8 cellular contexts compared by ENCODE assay signal in the genomic region with DNA sequence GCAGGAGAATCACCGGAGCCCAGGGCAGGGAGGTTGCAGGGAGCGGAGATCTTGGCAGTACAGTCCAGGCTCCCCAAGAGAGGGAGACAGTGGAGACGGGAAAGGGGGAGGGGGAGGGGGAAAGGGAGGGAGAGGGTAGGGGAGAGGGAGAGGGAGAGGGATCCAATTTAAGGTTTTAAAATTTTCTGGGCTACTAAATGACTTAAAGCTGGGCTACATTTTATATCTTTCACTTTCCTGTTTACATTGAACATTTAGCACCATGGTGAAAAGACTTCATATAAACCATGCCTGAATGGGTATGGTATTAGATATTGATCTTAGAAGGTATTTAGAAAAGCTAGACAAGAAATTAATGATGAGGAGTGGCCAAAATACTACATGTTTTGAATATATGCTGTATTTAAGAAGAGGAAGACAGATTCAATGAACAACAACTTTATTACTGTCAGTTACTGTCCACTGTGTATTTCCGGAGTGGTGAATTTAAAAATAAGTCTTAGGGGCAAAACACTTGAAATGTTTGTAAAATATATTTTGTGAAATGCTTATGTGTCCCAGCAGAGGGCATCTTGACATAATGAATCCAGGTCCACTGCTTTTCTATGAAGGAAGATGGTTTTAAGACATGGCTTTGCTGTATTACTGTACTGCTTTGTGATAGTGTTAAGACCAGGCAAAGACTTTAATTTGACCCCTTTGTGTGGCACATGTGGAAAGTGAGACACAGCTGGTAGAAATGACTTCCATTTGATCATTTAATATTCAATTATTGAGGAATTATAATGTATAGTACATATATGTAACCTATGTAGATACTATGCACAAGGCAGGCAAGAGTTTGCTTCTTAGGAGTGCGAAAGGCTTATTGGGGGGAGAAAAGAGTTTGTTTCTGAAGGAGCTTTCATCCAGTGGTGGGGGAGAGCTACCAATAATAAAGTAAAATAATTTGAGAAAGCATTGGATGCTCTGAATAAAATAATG. TPM values are rescaled to one million over a fixed set of nuclear protein-coding genes. Genes with fewer than 3 reads are reported as not detected.
DNase-seq lines count a peak whose midpoint lies in the region; ATAC-seq and TF ChIP-seq lines count a peak whose summit lies in the region.

No MANE protein-coding gene starts in this region.

- peaks cover 5% of the 10 kb centered on the region for H3K36me3 ChIP-seq in upper lobe of right lung
- peaks cover 0 to 39% of the 10 kb centered on the region in 2 donors for H3K36me3 ChIP-seq in gastroesophageal sphincter

- peak; percentile 51 for TF ChIP-seq CTCF in GM12873 (IDR thresholded peaks at IDR 0.05; ENCODE audit: insufficient read depth, low read depth, low read length, missing control alignments)
- peak; percentile 45 for TF ChIP-seq CTCF in activated CD8-positive, alpha-beta T cell treated with anti-CD3 and anti-CD28 coated beads for 36 hours (IDR thresholded peaks at IDR 0.05)
- TF ChIP-seq CTCF in upper lobe of right lung (IDR thresholded peaks at IDR 0.05): peak; percentile 39
- TF ChIP-seq CTCF in gastroesophageal sphincter (IDR thresholded peaks at IDR 0.05): peak in 2 of 4 experiments; percentile 19 to 27

- TF ChIP-seq POLR2A in gastroesophageal sphincter (IDR thresholded peaks at IDR 0.05): no peak

- H3K36me3 Mint-ChIP-seq in activated CD8-positive, alpha-beta T cell treated with anti-CD3 and anti-CD28 coated beads for 36 hours (ENCODE audit: low read depth): peaks cover 35% of the 10 kb centered on the region

- CTCF ChIA-PET in activated CD8-positive, alpha-beta T cell treated with anti-CD3 and anti-CD28 coated beads for 36 hours (lab: Charles Lee): interaction anchor here (0.6 to 2.1 kb wide), 8 partner anchors 10 to 165 kb away, joined by 3 to 16 read pairs (median 4); no protein-coding TSS in a partner anchor

- no peak overlapping the region for H3K4me3 Mint-ChIP-seq in activated CD8-positive, alpha-beta T cell treated with anti-CD3 and anti-CD28 coated beads for 36 hours

- in situ Hi-C loops in ACHN (cut with HindIII; ENCODE audit: low pct_ligation_motif_present, low pct_unique_long_range_greater_than_20kb, low sequenced_read_pairs): loop anchor here (25.0 kb wide), 1 partner anchor 148 kb away; no protein-coding TSS in a partner anchor

- H3K27me3 ChIP-seq in upper lobe of right lung (no peaks in the 10 kb centered on the region), gastroesophageal sphincter (no peaks in the 10 kb centered on the region)

- POLR2A ChIA-PET in activated CD8-positive, alpha-beta T cell treated with anti-CD3 and anti-CD28 coated beads for 36 hours (lab: Charles Lee): interaction anchor here (0.6 kb wide), 1 partner anchor 124 kb away, joined by 3 read pairs; no protein-coding TSS in a partner anchor

- intact Hi-C loops in activated CD8-positive, alpha-beta T cell treated with anti-CD3 and anti-CD28 coated beads for 36 hours (cut with micrococcal nuclease): loop anchor here (1.0 kb wide), 1 partner anchor 163 kb away; no protein-coding TSS in a partner anchor
- intact Hi-C loops in upper lobe of right lung (cut with DNase I): loop anchor here (10.0 kb wide), 1 partner anchor 160 kb away; no protein-coding TSS in a partner anchor

- H3K4me3 ChIP-seq in upper lobe of right lung (no peak overlapping the region), gastroesophageal sphincter (no peak overlapping the region)

- WGBS in gastroesophageal sphincter (ENCODE audit: low coverage in 1 of 2), 2 donors: 51 to 58% methylated on average over 3 to 4 of the region's 5 CpGs

- H3K9me3 ChIP-seq in upper lobe of right lung (no peaks in the 10 kb centered on the region), gastroesophageal sphincter (peaks cover 0 to 7% (median 0%) of the 10 kb centered on the region in 3 donors)

- TF ChIP-seq EP300 in gastroesophageal sphincter (IDR thresholded peaks at IDR 0.05): no peak

- ATAC-seq in activated CD8-positive, alpha-beta T cell treated with anti-CD3 and anti-CD28 coated beads for 36 hours: peak; percentile 45
- ATAC-seq in upper lobe of right lung (peak; percentile 61), gastroesophageal sphincter (no peak), GM21529 (IDR thresholded peaks at IDR 0.05; ENCODE audit: unreplicated experiment) (no peak)

- H3K27ac ChIP-seq in upper lobe of right lung (no peak overlapping the region), gastroesophageal sphincter (no peak overlapping the region)

- peaks cover 7% of the 10 kb centered on the region for H3K4me1 Mint-ChIP-seq in activated CD8-positive, alpha-beta T cell treated with anti-CD3 and anti-CD28 coated beads for 36 hours (ENCODE audit: low read depth)

- no peaks in the 10 kb centered on the region for H3K27me3 Mint-ChIP-seq in activated CD8-positive, alpha-beta T cell treated with anti-CD3 and anti-CD28 coated beads for 36 hours

- DNase-seq in ACHN (peak; percentile 92), NCI-H2081 treated with DMSO at 0.1 percent for 48 hours (lab: John Stamatoyannopoulos, UW) (peak; percentile 54), iPS-NIHi11 (ENCODE audit: low spot score) (peak; percentile 48), upper lobe of right lung (no peak)
- DNase-seq in activated CD8-positive, alpha-beta T cell treated with anti-CD3 and anti-CD28 coated beads for 36 hours: no peak

- H3K4me1 ChIP-seq in upper lobe of right lung (no peaks in the 10 kb centered on the region), gastroesophageal sphincter (peaks cover 0 to 10% (median 3%) of the 10 kb centered on the region in 3 donors)

- H3K9me3 Mint-ChIP-seq in activated CD8-positive, alpha-beta T cell treated with anti-CD3 and anti-CD28 coated beads for 36 hours: peaks cover 17% of the 10 kb centered on the region

- H3K27ac Mint-ChIP-seq in activated CD8-positive, alpha-beta T cell treated with anti-CD3 and anti-CD28 coated beads for 36 hours: no peak overlapping the region

RNA-seq across cellular contexts. Expression of a gene that starts 52.8 kb away (rescaled TPM):
- total RNA-seq in activated CD8-positive, alpha-beta T cell treated with anti-CD3 and anti-CD28 coated beads for 36 hours: 10 to 100 TPM; 23.3 to 23.9 TPM
- total RNA-seq in upper lobe of right lung (19.3 TPM), gastroesophageal sphincter (10 to 100 TPM in 3 of 4 donors, 1 to 10 TPM in 1; 7.8 to 20.5 (median 17.0) TPM)

Comparison
In these comparisons a context has a peak if more than half of its experiments do, and no peak if none do; other contexts are left out.
1. DNase-seq: peak in ACHN (single experiment), NCI-H2081 treated with DMSO at 0.1 percent for 48 hours (single experiment) and iPS-NIHi11 (single experiment); none in activated CD8-positive, alpha-beta T cell treated with anti-CD3 and anti-CD28 coated beads for 36 hours (single experiment) and upper lobe of right lung (single experiment).
2. ATAC-seq: peak in activated CD8-positive, alpha-beta T cell treated with anti-CD3 and anti-CD28 coated beads for 36 hours (single experiment) and upper lobe of right lung (single experiment); none in gastroesophageal sphincter (single experiment) and GM21529 (single experiment).